23 cellular contexts compared by ENCODE assay signal in the genomic region with DNA sequence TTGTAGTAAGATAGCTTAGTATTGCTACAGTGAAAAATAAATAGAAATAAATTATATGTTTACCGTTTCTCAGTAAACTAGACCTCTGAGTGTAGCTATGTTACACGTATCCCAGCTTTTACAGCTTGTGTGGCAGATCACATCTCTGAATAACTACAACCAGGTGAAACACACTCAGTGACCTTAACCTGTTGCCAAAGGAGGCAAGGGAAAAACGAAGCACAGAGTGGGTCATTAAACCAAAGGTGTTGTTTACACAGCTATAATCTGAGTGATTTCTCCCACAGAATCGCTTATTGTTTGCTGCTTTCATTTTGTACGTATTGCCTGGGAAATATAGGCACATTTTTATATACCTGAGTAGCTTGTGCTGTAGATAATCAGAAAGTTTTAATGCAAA.
"Had no signal": no experiment of that assay in that cellular context is flagged by ENCODE, and none has a peak within 500 bp of the region (broad histone marks: within the 10 kb centered on the region; RNA-seq: fewer than 3 reads in every experiment).

No MANE protein-coding gene starts in this region.

- H3K27me3 Mint-ChIP-seq: memory B cell; stimulated activated memory B cell treated with anti-CD40 and anti-IgM and Interleukin-4, amounts not matched to agents 10 μg/mL and 1 μg/mL and 100 μg/mL, for 72 hours; stimulated activated naive CD8-positive, alpha-beta T cell treated with anti-CD3 and anti-CD28 coated beads, Interleukin-15, Interleukin-2, amounts not matched to agents 100 ng/mL and 50 ng/mL, for 24 hours had no signal

- H3K4me1 Mint-ChIP-seq: memory B cell; naive thymus-derived CD8-positive, alpha-beta T cell; stimulated activated memory B cell treated with anti-CD40 and anti-IgM and Interleukin-4, amounts not matched to agents 10 μg/mL and 1 μg/mL and 100 μg/mL, for 72 hours had no signal

- ATAC-seq: esophagus mucosa; heart left ventricle; lower lobe of right lung; naive thymus-derived CD8-positive, alpha-beta T cell; sciatic nerve; stimulated activated memory B cell treated with anti-CD40 and anti-IgM and Interleukin-4, amounts not matched to agents 10 μg/mL and 1 μg/mL and 100 μg/mL, for 72 hours had no signal

- H3K36me3 ChIP-seq: heart left ventricle, left ventricle myocardium inferior, lower lobe of right lung, spleen, tibial artery, upper lobe of left lung, uterus had no signal

- H3K36me3 Mint-ChIP-seq: memory B cell; naive thymus-derived CD8-positive, alpha-beta T cell; stimulated activated memory B cell treated with anti-CD40 and anti-IgM and Interleukin-4, amounts not matched to agents 10 μg/mL and 1 μg/mL and 100 μg/mL, for 72 hours had no signal

- DNase-seq: cortex of kidney; dorsolateral prefrontal cortex; effector CD8-positive, alpha-beta T cell; heart left ventricle; islet precursor cell; left ventricle myocardium inferior; lower lobe of right lung; midbrain; naive thymus-derived CD8-positive, alpha-beta T cell; posterior cingulate gyrus; spleen; stimulated activated CD4-positive, alpha-beta T cell treated with anti-CD3 and anti-CD28 coated beads, Interleukin-15, amount 100 ng/mL, for 24 hours; stimulated activated CD4-positive, alpha-beta T cell treated with anti-CD3 and anti-CD28 coated beads, Interleukin-1b, Interleukin-23, amount 100 ng/mL, for 48 hours; stimulated activated CD4-positive, alpha-beta T cell treated with anti-CD3 and anti-CD28 coated beads, Interleukin-4, amount 100 ng/mL, for 24 hours; tibial artery; upper lobe of left lung; uterus had no signal

- H3K4me1 ChIP-seq: lower lobe of right lung, spleen, tibial artery, upper lobe of left lung, uterus had no signal

- H3K27ac Mint-ChIP-seq: memory B cell; naive thymus-derived CD8-positive, alpha-beta T cell; stimulated activated memory B cell treated with anti-CD40 and anti-IgM and Interleukin-4, amounts not matched to agents 10 μg/mL and 1 μg/mL and 100 μg/mL, for 72 hours; stimulated activated naive CD8-positive, alpha-beta T cell treated with anti-CD3 and anti-CD28 coated beads, Interleukin-15, Interleukin-2, amounts not matched to agents 100 ng/mL and 50 ng/mL, for 24 hours had no signal

- H3K27me3 ChIP-seq: heart left ventricle, spleen, tibial artery, upper lobe of left lung, uterus had no signal

- H3K4me3 ChIP-seq: dorsolateral prefrontal cortex, heart left ventricle, left ventricle myocardium inferior, lower lobe of right lung, spleen, tibial artery, upper lobe of left lung, uterus had no signal

- H3K27ac ChIP-seq: dorsolateral prefrontal cortex, heart left ventricle, left ventricle myocardium inferior, lower lobe of right lung, spleen, tibial artery, upper lobe of left lung, uterus had no signal

- H3K9me3 ChIP-seq: heart left ventricle, left ventricle myocardium inferior, lower lobe of right lung, tibial artery, upper lobe of left lung, uterus had no signal

- H3K9me3 Mint-ChIP-seq: memory B cell; neural crest cell; stimulated activated memory B cell treated with anti-CD40 and anti-IgM and Interleukin-4, amounts not matched to agents 10 μg/mL and 1 μg/mL and 100 μg/mL, for 72 hours; stimulated activated naive CD8-positive, alpha-beta T cell treated with anti-CD3 and anti-CD28 coated beads, Interleukin-15, Interleukin-2, amounts not matched to agents 100 ng/mL and 50 ng/mL, for 24 hours had no signal

- H3K4me3 Mint-ChIP-seq: memory B cell; naive thymus-derived CD8-positive, alpha-beta T cell; neural crest cell; stimulated activated memory B cell treated with anti-CD40 and anti-IgM and Interleukin-4, amounts not matched to agents 10 μg/mL and 1 μg/mL and 100 μg/mL, for 72 hours; stimulated activated naive CD8-positive, alpha-beta T cell treated with anti-CD3 and anti-CD28 coated beads, Interleukin-15, Interleukin-2, amounts not matched to agents 100 ng/mL and 50 ng/mL, for 24 hours had no signal
